8 cellular contexts compared by ENCODE assay signal in the genomic region with DNA sequence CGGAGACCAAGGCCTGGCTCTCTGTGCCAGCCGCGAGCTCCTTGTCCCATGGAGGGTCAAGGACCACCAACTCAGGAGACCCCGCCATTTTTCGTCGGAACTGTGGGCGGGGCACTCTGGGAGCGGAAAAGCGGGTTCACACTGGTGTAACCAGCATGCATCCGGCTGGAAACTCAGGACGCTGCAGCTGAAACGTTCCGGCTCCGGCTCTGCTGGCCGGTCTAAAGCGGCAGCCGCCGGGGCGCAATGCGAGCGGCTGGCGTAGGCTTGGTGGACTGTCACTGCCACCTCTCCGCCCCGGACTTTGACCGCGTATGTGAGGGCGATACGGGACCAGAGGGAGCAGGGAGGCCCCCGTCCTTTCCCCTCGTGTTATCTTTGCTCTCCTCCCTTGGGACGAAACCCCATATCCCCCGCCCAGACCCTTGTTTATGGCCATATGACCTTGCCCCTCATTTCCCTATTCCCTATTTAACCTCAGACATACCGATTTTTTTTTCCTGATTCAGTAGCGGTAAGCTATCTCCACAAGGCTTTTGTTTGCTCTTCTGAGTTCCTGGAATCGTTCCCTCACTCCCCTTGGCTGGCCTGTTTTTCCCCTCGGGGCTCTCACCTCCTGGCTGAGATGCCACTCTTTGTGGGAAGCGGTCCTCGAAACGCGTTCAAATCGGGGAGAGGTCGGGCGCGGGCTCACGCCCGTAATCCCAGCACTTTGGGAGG. TPM values are rescaled to one million over a fixed set of nuclear protein-coding genes. Genes with fewer than 3 reads are reported as not detected.
DNase-seq lines count a peak whose midpoint lies in the region; ATAC-seq and TF ChIP-seq lines count a peak whose summit lies in the region.

A gene with protein sequence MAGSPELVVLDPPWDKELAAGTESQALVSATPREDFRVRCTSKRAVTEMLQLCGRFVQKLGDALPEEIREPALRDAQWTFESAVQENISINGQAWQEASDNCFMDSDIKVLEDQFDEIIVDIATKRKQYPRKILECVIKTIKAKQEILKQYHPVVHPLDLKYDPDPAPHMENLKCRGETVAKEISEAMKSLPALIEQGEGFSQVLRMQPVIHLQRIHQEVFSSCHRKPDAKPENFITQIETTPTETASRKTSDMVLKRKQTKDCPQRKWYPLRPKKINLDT (minus strand): TSS at position 102 of the 720 bp plus-strand sequence. CDS start 14 bp downstream, at position 88.
A gene with protein sequence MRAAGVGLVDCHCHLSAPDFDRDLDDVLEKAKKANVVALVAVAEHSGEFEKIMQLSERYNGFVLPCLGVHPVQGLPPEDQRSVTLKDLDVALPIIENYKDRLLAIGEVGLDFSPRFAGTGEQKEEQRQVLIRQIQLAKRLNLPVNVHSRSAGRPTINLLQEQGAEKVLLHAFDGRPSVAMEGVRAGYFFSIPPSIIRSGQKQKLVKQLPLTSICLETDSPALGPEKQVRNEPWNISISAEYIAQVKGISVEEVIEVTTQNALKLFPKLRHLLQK (plus strand): TSS at position 219 of the 720 bp plus-strand sequence. CDS start 28 bp downstream, at position 247.

- DNase-seq in CD4-positive, alpha-beta T cell: peak; percentile 84 to 98 (median 94)
- peak; percentile 97 for DNase-seq in NCI-H82 (lab: John Stamatoyannopoulos, UW)
- DNase-seq in activated CD4-positive, alpha-beta memory T cell treated with anti-CD3 and anti-CD28 coated beads, Interleukin-2, amount 10 ng/mL, durations not matched to agents 7 days and 5 days: peak; percentile 94
- DNase-seq in lower leg skin (ENCODE audit: low spot score in 2 of 2): peak; percentile 82 to 97
- peak; percentile 87 to 94 for DNase-seq in stimulated activated CD4-positive, alpha-beta T cell treated with anti-CD3 and anti-CD28 coated beads, Interleukin-4, amount 100 ng/mL, for 4 hours

- no peaks in the 10 kb centered on the region for H3K9me3 Mint-ChIP-seq in CD4-positive, alpha-beta T cell
- peaks cover 4% of the 10 kb centered on the region for H3K9me3 Mint-ChIP-seq in activated CD4-positive, alpha-beta memory T cell treated with anti-CD3 and anti-CD28 coated beads, Interleukin-2, amount 10 ng/mL, durations not matched to agents 7 days and 5 days

- peaks cover 4% of the 10 kb centered on the region for H3K27me3 Mint-ChIP-seq in CD4-positive, alpha-beta T cell
- no peaks in the 10 kb centered on the region for H3K27me3 Mint-ChIP-seq in activated CD4-positive, alpha-beta memory T cell treated with anti-CD3 and anti-CD28 coated beads, Interleukin-2, amount 10 ng/mL, durations not matched to agents 7 days and 5 days

- H3K27ac Mint-ChIP-seq in CD4-positive, alpha-beta T cell: peak within 1 kb of the TSS; percentile 90
- peak within 1 kb of the TSS; percentile 95 for H3K27ac Mint-ChIP-seq in activated CD4-positive, alpha-beta memory T cell treated with anti-CD3 and anti-CD28 coated beads, Interleukin-2, amount 10 ng/mL, durations not matched to agents 7 days and 5 days

- WGBS in lower leg skin, 2 donors: 0% methylated on average over 40 to 46 of the region's 46 CpGs

- no peak for TF ChIP-seq POLR2A in lower leg skin (IDR thresholded peaks at IDR 0.05)

- peak within 1 kb of the TSS; percentile 96 for H3K4me3 Mint-ChIP-seq in CD4-positive, alpha-beta T cell
- peak within 1 kb of the TSS; percentile 100 for H3K4me3 Mint-ChIP-seq in activated CD4-positive, alpha-beta memory T cell treated with anti-CD3 and anti-CD28 coated beads, Interleukin-2, amount 10 ng/mL, durations not matched to agents 7 days and 5 days

- peaks cover 9 to 19% of the 10 kb centered on the region in 2 donors for H3K4me1 ChIP-seq in duodenal mucosa (ENCODE audit: control insufficient read depth in 1 of 2, insufficient read depth in 2 of 2, low read length in 2 of 2)

- intact Hi-C loops in CD4-positive, alpha-beta T cell (cut with DNase I, micrococcal nuclease): loop anchor here (2.0 to 10.0 kb wide), 7 partner anchors 223 to 1117 kb away; a partner anchor contains a TSS
- intact Hi-C loops in lower leg skin (cut with DNase I; ENCODE audit: low total_unique reads): no loop called here

- peak; percentile 87 for ATAC-seq in CD4-positive, alpha-beta T cell (ENCODE audit: poor library complexity)
- ATAC-seq in GM19452 (IDR thresholded peaks at IDR 0.05; ENCODE audit: unreplicated experiment) (peak; percentile 63), HG03575 (IDR thresholded peaks at IDR 0.05; ENCODE audit: extremely low read depth, insufficient number of reproducible peaks, low FRiP score, unreplicated experiment) (peak; percentile 33)

- H3K4me1 Mint-ChIP-seq in CD4-positive, alpha-beta T cell (ENCODE audit: low read depth): peaks cover 41% of the 10 kb centered on the region
- peaks cover 49% of the 10 kb centered on the region for H3K4me1 Mint-ChIP-seq in activated CD4-positive, alpha-beta memory T cell treated with anti-CD3 and anti-CD28 coated beads, Interleukin-2, amount 10 ng/mL, durations not matched to agents 7 days and 5 days

- peak within 1 kb of the TSS; percentile 90 to 98 for H3K9ac ChIP-seq in duodenal mucosa (ENCODE audit: low read depth in 1 of 2, low read length in 2 of 2)

- peak within 1 kb of the TSS; percentile 77 for H3K27ac ChIP-seq in CD4-positive, alpha-beta T cell (ENCODE audit: low read depth, low read length)
- H3K27ac ChIP-seq in duodenal mucosa (ENCODE audit: low read depth, low read length): peak within 1 kb of the TSS; percentile 87

- CTCF ChIA-PET in CD4-positive, alpha-beta T cell (lab: Charles Lee): interaction anchor here (0.7 to 1.7 kb wide), 6 partner anchors 10 to 1093 kb away, joined by 3 to 11 read pairs (median 4); no protein-coding TSS in a partner anchor
- CTCF ChIA-PET in activated CD4-positive, alpha-beta memory T cell treated with anti-CD3 and anti-CD28 coated beads, Interleukin-2, amount 10 ng/mL, durations not matched to agents 7 days and 5 days (lab: Charles Lee): interaction anchor here (0.7 to 4.3 kb wide), 15 partner anchors 9 to 756 kb away, joined by 3 to 24 read pairs (median 4); a partner anchor contains a TSS

- no peak for TF ChIP-seq CTCF in CD4-positive, alpha-beta T cell (IDR thresholded peaks at IDR 0.05)
- no peak for TF ChIP-seq CTCF in lower leg skin (IDR thresholded peaks at IDR 0.05)

- POLR2A ChIA-PET in CD4-positive, alpha-beta T cell (lab: Charles Lee): interaction anchor here (0.7 to 1.9 kb wide), 15 partner anchors 14 to 506 kb away, joined by 3 to 15 read pairs (median 5); a partner anchor contains a TSS
- POLR2A ChIA-PET in activated CD4-positive, alpha-beta memory T cell treated with anti-CD3 and anti-CD28 coated beads, Interleukin-2, amount 10 ng/mL, durations not matched to agents 7 days and 5 days (lab: Charles Lee): interaction anchor here (0.6 to 4.0 kb wide), 34 partner anchors 9 to 756 kb away, joined by 3 to 19 read pairs (median 4); a partner anchor contains a TSS

- H3K9me3 ChIP-seq in CD4-positive, alpha-beta T cell (ENCODE audit: control insufficient read depth, low read length): no peaks in the 10 kb centered on the region
- no peaks in the 10 kb centered on the region for H3K9me3 ChIP-seq in duodenal mucosa (ENCODE audit: control insufficient read depth in 1 of 2, low read length in 2 of 2)

- H3K4me3 ChIP-seq in duodenal mucosa (ENCODE audit: low read depth in 1 of 2, low read length in 2 of 2): peak within 1 kb of the TSS; percentile 91 to 100
- peak within 1 kb of the TSS; percentile 84 for H3K4me3 ChIP-seq in lower leg skin (ENCODE audit: low read depth, poor library complexity, severe bottlenecking)

- no peaks in the 10 kb centered on the region for H3K27me3 ChIP-seq in CD4-positive, alpha-beta T cell (ENCODE audit: control insufficient read depth, insufficient read depth, low read length)
- H3K27me3 ChIP-seq in duodenal mucosa (ENCODE audit: control insufficient read depth in 1 of 2, insufficient read depth in 2 of 2, low read length in 2 of 2): no peaks in the 10 kb centered on the region

- H3K36me3 Mint-ChIP-seq in CD4-positive, alpha-beta T cell (ENCODE audit: low read depth): peaks cover 44% of the 10 kb centered on the region
- H3K36me3 Mint-ChIP-seq in activated CD4-positive, alpha-beta memory T cell treated with anti-CD3 and anti-CD28 coated beads, Interleukin-2, amount 10 ng/mL, durations not matched to agents 7 days and 5 days (ENCODE audit: low read depth): peaks cover 31% of the 10 kb centered on the region

- peaks cover 0 to 6% of the 10 kb centered on the region in 2 donors for H3K36me3 ChIP-seq in duodenal mucosa (ENCODE audit: control insufficient read depth in 1 of 2, insufficient read depth in 2 of 2, low read length in 2 of 2)

RNA-seq across cellular contexts. Expression of the first gene that starts in this region (rescaled TPM):
- 10 to 100 TPM; 14.1 to 15.7 TPM for total RNA-seq in CD4-positive, alpha-beta T cell
- 10 to 100 TPM; 36.4 to 38.1 TPM for total RNA-seq in activated CD4-positive, alpha-beta memory T cell treated with anti-CD3 and anti-CD28 coated beads, Interleukin-2, amount 10 ng/mL, durations not matched to agents 7 days and 5 days
- total RNA-seq in lower leg skin: 10 to 100 TPM; 13.9 to 41.8 (median 30.0) TPM

RNA-seq across cellular contexts. Expression of the second gene that starts in this region (rescaled TPM):
- total RNA-seq in CD4-positive, alpha-beta T cell: 10 to 100 TPM; 12.2 to 13.8 TPM
- total RNA-seq in activated CD4-positive, alpha-beta memory T cell treated with anti-CD3 and anti-CD28 coated beads, Interleukin-2, amount 10 ng/mL, durations not matched to agents 7 days and 5 days: 10 to 100 TPM; 18.6 to 20.2 TPM
- total RNA-seq in lower leg skin: 10 to 100 TPM in 3 of 4 donors, 1 to 10 TPM in 1; 6.0 to 16.1 (median 13.1) TPM

Comparison
In these comparisons a context has a peak if more than half of its experiments do, and no peak if none do; other contexts are left out.
1. Peak in every context shown above with its lines: DNase-seq, ATAC-seq, H3K4me3 ChIP-seq and H3K27ac ChIP-seq.
2. ATAC-seq: peak in every context shown above with its lines; median percentile 87 in CD4-positive, alpha-beta T cell; 63 in GM19452; 33 in HG03575.